In genomic region chr6:35452186-35453090, GRCh38 we compare ENCODE assay signal across 8 cellular contexts. TPM values are rescaled to one million over a fixed set of nuclear protein-coding genes. Genes with fewer than 3 reads are reported as not detected.
DNase-seq lines count a peak whose midpoint lies in the region; ATAC-seq lines count a peak whose summit lies in the region.

FANCE (plus strand) TSS chr6:35452338; CDS start chr6:35452546, 208 bp downstream.

- ATAC-seq in GM21360 (IDR thresholded peaks at IDR 0.05; ENCODE audit: unreplicated experiment) = peak; percentile 81
- peak; percentile 78 for ATAC-seq in effector memory CD8-positive, alpha-beta T cell (replicated peaks)

- peak within 1 kb of the TSS; percentile 84 for H3K9ac ChIP-seq in mesendoderm (ENCODE audit: low read length)

- no peak within 1 kb of the TSS for H4K5ac ChIP-seq in mesendoderm (ENCODE audit: low read length)

- no peak within 1 kb of the TSS for H2BK120ac ChIP-seq in mesendoderm (ENCODE audit: low read depth, low read length)

- H3K18ac ChIP-seq in mesendoderm (ENCODE audit: low read length) = peak within 1 kb of the TSS; percentile 44

- no peak within 1 kb of the TSS for H4K8ac ChIP-seq in mesendoderm (ENCODE audit: low read depth, low read length)

- no peaks in the 10 kb centered on the region for H3K79me2 ChIP-seq in mesendoderm (ENCODE audit: control insufficient read depth, insufficient read depth, low read length)

- no peak within 1 kb of the TSS for H2BK15ac ChIP-seq in mesendoderm (replicated peaks; ENCODE audit: low read depth)

- peak within 1 kb of the TSS; percentile 53 for H3K4me3 ChIP-seq in mesendoderm (ENCODE audit: low read length)

- H3K27me3 ChIP-seq in mesendoderm (ENCODE audit: insufficient read depth, low read length, poor library complexity) = no peaks in the 10 kb centered on the region

- no peaks in the 10 kb centered on the region for H3K9me3 Mint-ChIP-seq in effector memory CD8-positive, alpha-beta T cell

- H2BK5ac ChIP-seq in mesendoderm (ENCODE audit: low read length) = no peak within 1 kb of the TSS

- peak within 1 kb of the TSS; percentile 78 for H3K4me2 ChIP-seq in mesendoderm (ENCODE audit: low read length)

- WGBS in mesendoderm (ENCODE audit: extremely low coverage, insufficient coverage, low lambda C conversion rate) = no CpG with 5 or more reads among the region's 87 CpGs

- H3K27me3 Mint-ChIP-seq in effector memory CD8-positive, alpha-beta T cell = no peaks in the 10 kb centered on the region

- H3K79me1 ChIP-seq in mesendoderm (ENCODE audit: low read length) = peaks cover 2% of the 10 kb centered on the region

- H3K4me3 Mint-ChIP-seq in effector memory CD8-positive, alpha-beta T cell = peak within 1 kb of the TSS; percentile 83 to 86

- H3K27ac ChIP-seq in mesendoderm (ENCODE audit: low read depth, low read length) = no peak within 1 kb of the TSS

- H3K4me1 ChIP-seq in mesendoderm (ENCODE audit: control insufficient read depth, low read depth, low read length) = peaks cover 2% of the 10 kb centered on the region

- no peak within 1 kb of the TSS for H3K23ac ChIP-seq in mesendoderm (ENCODE audit: low read length)

- H3K4ac ChIP-seq in mesendoderm (ENCODE audit: low read depth, low read length) = no peak within 1 kb of the TSS

- H3K36me3 Mint-ChIP-seq in effector memory CD8-positive, alpha-beta T cell (ENCODE audit: insufficient read depth) = peaks cover 4% of the 10 kb centered on the region

- peak; percentile 93 for DNase-seq in COLO829 (ENCODE audit: low spot score)
- peak; percentile 86 for DNase-seq in HT1080 (ENCODE audit: low read depth)
- DNase-seq in NK-92 treated with Interleukin-12 subunit alpha and Interleukin-12 subunit beta, amount 100 ng/mL, for 24 hours (lab: John Stamatoyannopoulos, UW) = peak; percentile 91
- DNase-seq in activated CD8-positive, alpha-beta memory T cell treated with anti-CD3 and anti-CD28 coated beads for 48 hours (ENCODE audit: low read depth in 2 of 3, low spot score in 2 of 3) = peak; percentile 90 to 93 (median 92)
- DNase-seq in effector memory CD8-positive, alpha-beta T cell = peak; percentile 84 to 88 (median 87)
- peak; percentile 97 for DNase-seq in mesendoderm
- DNase-seq in stimulated activated CD8-positive, alpha-beta memory T cell treated with anti-CD3 and anti-CD28 coated beads, Interleukin-12 subunit alpha, Interleukin-12 subunit beta, amount 100 ng/mL, for 24 hours (ENCODE audit: extremely low read depth) = peak; percentile 82

- peaks cover 2% of the 10 kb centered on the region for H3K36me3 ChIP-seq in mesendoderm (ENCODE audit: control insufficient read depth, insufficient read depth, low read length)

- peaks cover 27 to 30% of the 10 kb centered on the region in 2 donors for H3K4me1 Mint-ChIP-seq in effector memory CD8-positive, alpha-beta T cell (ENCODE audit: low read depth in 2 of 2)

- peak within 1 kb of the TSS; percentile 60 to 65 for H3K27ac Mint-ChIP-seq in effector memory CD8-positive, alpha-beta T cell

- H2AK5ac ChIP-seq in mesendoderm (ENCODE audit: low read length) = no peak within 1 kb of the TSS

- peak within 1 kb of the TSS; percentile 90 for H3K56ac ChIP-seq in mesendoderm (ENCODE audit: low read length)

RNA-seq across cellular contexts. Expression of gene FANCE, which starts in this region (rescaled TPM):
- 15.5 and 16.0 TPM in 2 replicates for total RNA-seq in HT1080 (2014; rRNA removed; shearing (Covaris generic))
- polyA plus RNA-seq in HT1080 (2015; cell fraction: cytosol; rRNA removed) = 14.5 and 15.5 TPM in 2 replicates
- 14.8 and 15.3 TPM in 2 replicates for polyA plus RNA-seq in HT1080 (2015; cell fraction: nucleus; rRNA removed)
- 6.7 TPM for polyA plus RNA-seq in mesendoderm (2013, experiment 1 of 2)
- polyA plus RNA-seq in mesendoderm (2013, experiment 2 of 2) = 6.7 TPM
